8 cellular contexts compared by ENCODE assay signal in the genomic region with DNA sequence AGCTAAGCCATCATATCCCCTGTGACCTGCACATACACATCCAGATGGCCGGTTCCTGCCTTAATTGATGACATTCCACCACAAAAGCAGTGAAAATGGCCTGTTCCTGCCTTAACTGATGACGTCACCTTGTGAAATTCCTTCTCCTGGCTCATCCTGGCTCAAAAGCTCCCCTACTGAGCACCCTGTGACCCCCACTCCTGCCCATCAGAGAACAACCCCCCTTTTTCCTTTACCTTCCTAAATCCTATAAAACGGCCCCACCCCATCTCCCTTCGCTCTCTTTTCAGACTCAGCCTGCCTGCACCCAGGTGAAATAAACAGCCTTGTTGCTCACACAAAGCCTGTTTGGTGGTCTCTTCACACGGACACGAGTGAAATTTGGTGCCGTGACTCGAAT.
DNase-seq lines count a peak whose midpoint lies in the region; TF ChIP-seq lines count a peak whose summit lies in the region.
"Not testable (repeated sequence)": the region's sequence is repeated elsewhere in the genome, so short reads cannot be mapped to it uniquely, and the experiment has no call there.

No MANE protein-coding gene starts in this region.

- H2BK15ac ChIP-seq in H9 (ENCODE audit: low read depth, low read length); mesendoderm (replicated peaks; ENCODE audit: low read depth); neuronal stem cell (ENCODE audit: low read length): not testable (repeated sequence)

- not testable (repeated sequence) for H3K4ac ChIP-seq in H9 (ENCODE audit: low read depth, low read length); mesendoderm (ENCODE audit: low read depth, low read length); neuronal stem cell (ENCODE audit: low read length)

- H3K36me3 ChIP-seq in HUES64 (ENCODE audit: insufficient read depth, low read length); endodermal cell (ENCODE audit: control insufficient read depth, insufficient read depth, low read length); iPS-18a (ENCODE audit: control insufficient read depth, low read depth, low read length); mesendoderm (ENCODE audit: control insufficient read depth, insufficient read depth, low read length); neuronal stem cell (replicated peaks in 1 of 2; ENCODE audit: control insufficient read depth in 2 of 2, insufficient read depth in 2 of 2, low read length in 2 of 2): not testable (repeated sequence)

- peaks cover 17% of the 10 kb centered on the region; the same call in 1 of the 2 replicates for H3K79me2 ChIP-seq in H9 (ENCODE audit: insufficient read depth, low read length)
- not testable (repeated sequence) for H3K79me2 ChIP-seq in mesendoderm (ENCODE audit: control insufficient read depth, insufficient read depth, low read length)

- not testable (repeated sequence) for H2AK5ac ChIP-seq in H9 (ENCODE audit: insufficient read length, low read length); mesendoderm (ENCODE audit: low read length); neuronal stem cell (ENCODE audit: low read depth, low read length)

- peak overlapping the region; percentile 71 for H3K4me3 ChIP-seq in HUES64 (ENCODE audit: low read length)
- peak overlapping the region; percentile 71 for H3K4me3 ChIP-seq in endodermal cell (ENCODE audit: low read length)
- H3K4me3 ChIP-seq in iPS-18a (ENCODE audit: low read length) = peak overlapping the region; percentile 92
- H3K4me3 ChIP-seq in mesendoderm (ENCODE audit: low read length); neuronal stem cell (ENCODE audit: low read length in 2 of 2): not testable (repeated sequence)

- DNase-seq in ELF-1 (ENCODE audit: low read depth, low spot score) (peak; percentile 15), H9 (peak; percentile 84), endodermal cell (peak; percentile 88), iPS DF 19.7 (ENCODE audit: low read depth, low spot score) (peak; percentile 56), mesendoderm (peak; percentile 72), neuronal stem cell (ENCODE audit: low spot score) (peak; percentile 6)

- H3K23me2 ChIP-seq in H9 (ENCODE audit: insufficient read length, low read depth, low read length, poor library complexity, severe bottlenecking) = not testable (repeated sequence)

- not testable (repeated sequence) for H4K8ac ChIP-seq in H9 (replicated peaks; ENCODE audit: insufficient read length, low read depth, low read length); mesendoderm (ENCODE audit: low read depth, low read length); neuronal stem cell (ENCODE audit: low read depth, low read length)

- not testable (repeated sequence) for H2AFZ ChIP-seq in H9 (ENCODE audit: low read length); neuronal stem cell (ENCODE audit: low read length)

- not testable (repeated sequence) for H3K18ac ChIP-seq in H9 (ENCODE audit: insufficient read length, low read depth, low read length); mesendoderm (ENCODE audit: low read length); neuronal stem cell (ENCODE audit: low read length)

- H2BK5ac ChIP-seq in H9 (ENCODE audit: insufficient read length, low read length); mesendoderm (ENCODE audit: low read length); neuronal stem cell (ENCODE audit: low read length): not testable (repeated sequence)

- H3K79me1 ChIP-seq in H9 (ENCODE audit: insufficient read depth, low read depth, low read length, poor library complexity, severe bottlenecking); mesendoderm (ENCODE audit: low read length); neuronal stem cell (ENCODE audit: low read depth, low read length): not testable (repeated sequence)

- H2BK20ac ChIP-seq in H9 (ENCODE audit: low read depth, low read length, poor library complexity, severe bottlenecking) = not testable (repeated sequence)

- not testable (repeated sequence) for TF ChIP-seq CTCF in H9 (conservative IDR thresholded peaks at IDR 0.05); endodermal cell (conservative IDR thresholded peaks at IDR 0.05)

- H3K27me3 Mint-ChIP-seq in H9 (ENCODE audit: low read depth); endodermal cell (ENCODE audit: insufficient read depth): not testable (repeated sequence)

- H3K27ac Mint-ChIP-seq in H9, endodermal cell: not testable (repeated sequence)

- not testable (repeated sequence) for H3K4me1 ChIP-seq in H9 (ENCODE audit: insufficient read depth, low read length); endodermal cell (ENCODE audit: control insufficient read depth, insufficient read depth, low read length); mesendoderm (ENCODE audit: control insufficient read depth, low read depth, low read length); neuronal stem cell (ENCODE audit: control insufficient read depth in 2 of 2, insufficient read depth in 1 of 2, low read depth in 1 of 2, low read length in 2 of 2)
- peaks cover 33% of the 10 kb centered on the region for H3K4me1 ChIP-seq in HUES64 (ENCODE audit: insufficient read depth, low read length)
- peaks cover 36% of the 10 kb centered on the region for H3K4me1 ChIP-seq in iPS-18a (ENCODE audit: control insufficient read depth, low read depth, low read length)

- H3K9me3 ChIP-seq in H9 (ENCODE audit: control insufficient read depth, low read depth, low read length); HUES64 (ENCODE audit: insufficient read depth, low read depth, low read length); endodermal cell (ENCODE audit: control insufficient read depth, low read length); iPS-18a (ENCODE audit: control insufficient read depth, low read depth, low read length); neuronal stem cell (replicated peaks in 1 of 2; ENCODE audit: control insufficient read depth in 2 of 2, insufficient read depth in 1 of 2, low read depth in 1 of 2, low read length in 2 of 2): not testable (repeated sequence)

- peaks cover 13 to 14% of the 10 kb centered on the region in 2 experiments; a peak in 4 of 5 replicates for H3K9me3 Mint-ChIP-seq in H9
- not testable (repeated sequence) for H3K9me3 Mint-ChIP-seq in endodermal cell

- H3K14ac ChIP-seq in H9 (ENCODE audit: insufficient read depth, low read length); neuronal stem cell (ENCODE audit: low read length): not testable (repeated sequence)

- not testable (repeated sequence) for H4K20me1 ChIP-seq in H9 (ENCODE audit: control insufficient read depth, insufficient read depth, insufficient read length)

- WGBS in H9 (ENCODE audit: extremely low coverage, insufficient read length, low lambda C conversion rate) = no CpG with 5 or more reads among the region's 8 CpGs
- WGBS in HUES64 = 6% methylated on average over 5 of the region's 8 CpGs
- WGBS in endodermal cell (ENCODE audit: insufficient coverage in 1 of 2, insufficient read length in 1 of 2), 2 experiments = 10% methylated on average over 5 of the region's 8 CpGs; no CpG with 5 or more reads in 1 of the 2 experiments
- no CpG with 5 or more reads among the region's 8 CpGs for WGBS in mesendoderm (ENCODE audit: extremely low coverage, insufficient coverage, low lambda C conversion rate)
- WGBS in neuronal stem cell (ENCODE audit: extremely low coverage in 2 of 2, insufficient read length in 2 of 2, insufficient replicate concordance in 1 of 2), 2 donors = no CpG with 5 or more reads among the region's 8 CpGs

- H3T11ph ChIP-seq in H9 (ENCODE audit: low read length) = not testable (repeated sequence)

- not testable (repeated sequence) for H3K56ac ChIP-seq in H9 (ENCODE audit: insufficient read length, low read depth, low read length); mesendoderm (ENCODE audit: low read length)

- not testable (repeated sequence) for H4K91ac ChIP-seq in H9 (ENCODE audit: insufficient read length, low read depth, low read length); neuronal stem cell (ENCODE audit: low read depth, low read length, poor library complexity)

- H2BK120ac ChIP-seq in H9 (ENCODE audit: low read depth, low read length, poor library complexity, severe bottlenecking); mesendoderm (ENCODE audit: low read depth, low read length); neuronal stem cell (ENCODE audit: low read depth, low read length): not testable (repeated sequence)

- H3K27ac ChIP-seq in H9 (ENCODE audit: insufficient read length, low read depth, low read length) (peak overlapping the region; percentile 84), HUES64 (ENCODE audit: low read depth, low read length) (peak overlapping the region; percentile 85), iPS-18a (ENCODE audit: low read length) (peak overlapping the region; percentile 44)
- H3K27ac ChIP-seq in endodermal cell (ENCODE audit: low read depth, low read length); mesendoderm (ENCODE audit: low read depth, low read length); neuronal stem cell (replicated peaks; ENCODE audit: low read length): not testable (repeated sequence)

- H3K9ac ChIP-seq in H9 (ENCODE audit: extremely low read depth, insufficient read length, low read length) = peak overlapping the region; percentile 98
- H3K9ac ChIP-seq in HUES64 (ENCODE audit: low read depth, low read length) = peak overlapping the region; percentile 93
- H3K9ac ChIP-seq in endodermal cell (ENCODE audit: extremely low read depth, low read length, poor library complexity, severe bottlenecking); mesendoderm (ENCODE audit: low read length); neuronal stem cell (ENCODE audit: low read depth, low read length, poor library complexity): not testable (repeated sequence)
- peak overlapping the region; percentile 87 for H3K9ac ChIP-seq in iPS-18a (ENCODE audit: low read length)

- not testable (repeated sequence) for H2BK12ac ChIP-seq in H9 (ENCODE audit: insufficient read length, low read depth, low read length); neuronal stem cell (ENCODE audit: low read length)

- H3K4me1 Mint-ChIP-seq in H9 = peaks cover 45 to 47% of the 10 kb centered on the region in 2 experiments
- H3K4me1 Mint-ChIP-seq in endodermal cell = peaks cover 39% of the 10 kb centered on the region

- not testable (repeated sequence) for H3K27me3 ChIP-seq in H9 (ENCODE audit: insufficient read depth, low read length); HUES64 (ENCODE audit: insufficient read depth, low read length); endodermal cell (ENCODE audit: control insufficient read depth, insufficient read depth, low read length, poor library complexity, severe bottlenecking); iPS-18a (ENCODE audit: control insufficient read depth, insufficient read depth, low read length); mesendoderm (ENCODE audit: insufficient read depth, low read length, poor library complexity); neuronal stem cell (ENCODE audit: control insufficient read depth in 3 of 3, insufficient read depth in 3 of 3, low read depth in 1 of 3, low read length in 3 of 3)

- H3K4me2 ChIP-seq in H9 (ENCODE audit: insufficient read depth, insufficient read length, low read length) = peak overlapping the region; percentile 16
- H3K4me2 ChIP-seq in mesendoderm (ENCODE audit: low read length); neuronal stem cell (ENCODE audit: insufficient read depth, low read length, poor library complexity, severe bottlenecking): not testable (repeated sequence)

- not testable (repeated sequence) for H4K5ac ChIP-seq in H9 (ENCODE audit: insufficient read length, low read depth, low read length); mesendoderm (ENCODE audit: low read length)

- peaks cover 0 to 19% (median 12%) of the 10 kb centered on the region in 3 experiments; a peak in 6 of 7 replicates for H3K36me3 Mint-ChIP-seq in H9 (ENCODE audit: insufficient read depth in 1 of 3, low read depth in 3 of 3)
- H3K36me3 Mint-ChIP-seq in endodermal cell (ENCODE audit: low read depth) = peaks cover 18% of the 10 kb centered on the region

- H3K23ac ChIP-seq in H9 (ENCODE audit: insufficient read length, low read depth, low read length); mesendoderm (ENCODE audit: low read length); neuronal stem cell (ENCODE audit: low read depth, low read length, poor library complexity): not testable (repeated sequence)

- H3K4me3 Mint-ChIP-seq in H9, endodermal cell: not testable (repeated sequence)

Comparison
In these comparisons a context has a peak if more than half of its experiments do, and no peak if none do; other contexts are left out.
1. DNase-seq: peak in every context shown above with its lines; median percentile 88 in endodermal cell; 84 in H9; 72 in mesendoderm; 56 in iPS DF 19.7; 15 in ELF-1; 6 in neuronal stem cell.